20 cellular contexts compared by ENCODE assay signal in genomic region chr9:81108821-81109220, GRCh38.
DNase-seq lines count a peak whose midpoint lies in the region; ATAC-seq and TF ChIP-seq lines count a peak whose summit lies in the region.
"Had no signal": no experiment of that assay in that cellular context is flagged by ENCODE, and none has a peak within 500 bp of the region (broad histone marks: within the 10 kb centered on the region; RNA-seq: fewer than 3 reads in every experiment).

No MANE protein-coding gene starts in this region.

- H3K27ac ChIP-seq in SJCRH30 (peak overlapping the region; percentile 49), epithelial cell of prostate (peak overlapping the region; percentile 31), right cardiac atrium (ENCODE audit: low read length) (no peak overlapping the region), uterus (no peak overlapping the region)
- H3K27ac ChIP-seq: GM23248 had no signal

- H3K4me3 ChIP-seq in SJCRH30 (no peak overlapping the region), right cardiac atrium (ENCODE audit: low read length) (no peak overlapping the region), uterus (no peak overlapping the region)
- H3K4me3 ChIP-seq: GM23248 had no signal

- DNase-seq in A172 (ENCODE audit: low spot score), result peak; percentile 23
- peak; percentile 76 for DNase-seq in M059J (ENCODE audit: low read depth)
- peak in 1 of 2 experiments; percentile 53 for DNase-seq in SJCRH30
- no peak for DNase-seq in epithelial cell of prostate (ENCODE audit: low read depth, low spot score)
- DNase-seq in right cardiac atrium, result no peak
- no peak for DNase-seq in uterus
- DNase-seq in activated effector memory CD4-positive, alpha-beta T cell treated with anti-CD3 and anti-CD28 coated beads, Interleukin-2, amount 50 U/mL, for 16 hours, result no peak
- DNase-seq: Calu3; CD4-positive, alpha-beta memory T cell; GM23248; KBM-7; MV-4-11; NCI-H1694 treated with DMSO at 0.1 percent for 48 hours; NCI-H2107; NCI-H2227 treated with DMSO at 0.1 percent for 48 hours; NCI-H524; NCI-H82 had no signal

- WGBS in right cardiac atrium, result 96% methylated on average over 1 of the region's 1 CpG

- no peak for TF ChIP-seq POLR2A in uterus (IDR thresholded peaks at IDR 0.05)

- no peak for ATAC-seq in GM21528 (IDR thresholded peaks at IDR 0.05; ENCODE audit: low FRiP score, unreplicated experiment)
- no peak for ATAC-seq in right cardiac atrium
- ATAC-seq: HCT116, HepG2 had no signal

- no peak for TF ChIP-seq CTCF in uterus (IDR thresholded peaks at IDR 0.05)

- H3K9me3 ChIP-seq in SJCRH30 (replicated peaks), result no peaks in the 10 kb centered on the region
- no peaks in the 10 kb centered on the region for H3K9me3 ChIP-seq in right cardiac atrium (ENCODE audit: control insufficient read depth, low read length)
- H3K9me3 ChIP-seq in uterus, result no peaks in the 10 kb centered on the region

- intact Hi-C loops in right cardiac atrium (cut with DNase I) (no loop called here), uterus (cut with DNase I; ENCODE audit: low total_unique reads) (no loop called here)

- H3K36me3 ChIP-seq in SJCRH30 (no peaks in the 10 kb centered on the region), uterus (no peaks in the 10 kb centered on the region)

- peaks cover 34% of the 10 kb centered on the region for H3K4me1 ChIP-seq in SJCRH30
- H3K4me1 ChIP-seq in right cardiac atrium (ENCODE audit: control insufficient read depth, insufficient read depth, low read length), result no peaks in the 10 kb centered on the region
- no peaks in the 10 kb centered on the region for H3K4me1 ChIP-seq in uterus

- H3K27me3 ChIP-seq in SJCRH30 (no peaks in the 10 kb centered on the region), right cardiac atrium (ENCODE audit: control insufficient read depth, insufficient read depth) (no peaks in the 10 kb centered on the region), uterus (no peaks in the 10 kb centered on the region)

Comparison
In these comparisons a context has a peak if more than half of its experiments do, and no peak if none do; other contexts are left out.
1. DNase-seq: peak in A172 (single experiment) and M059J (single experiment); none in epithelial cell of prostate (single experiment), right cardiac atrium (0 of 3), uterus (0 of 2) and activated effector memory CD4-positive, alpha-beta T cell treated with anti-CD3 and anti-CD28 coated beads, Interleukin-2, amount 50 U/mL, for 16 hours (single experiment).
2. H3K27ac ChIP-seq: peak in SJCRH30 (single experiment) and epithelial cell of prostate (single experiment); none in right cardiac atrium (single experiment) and uterus (0 of 2).